29 cellular contexts compared by ENCODE assay signal in the genomic region with DNA sequence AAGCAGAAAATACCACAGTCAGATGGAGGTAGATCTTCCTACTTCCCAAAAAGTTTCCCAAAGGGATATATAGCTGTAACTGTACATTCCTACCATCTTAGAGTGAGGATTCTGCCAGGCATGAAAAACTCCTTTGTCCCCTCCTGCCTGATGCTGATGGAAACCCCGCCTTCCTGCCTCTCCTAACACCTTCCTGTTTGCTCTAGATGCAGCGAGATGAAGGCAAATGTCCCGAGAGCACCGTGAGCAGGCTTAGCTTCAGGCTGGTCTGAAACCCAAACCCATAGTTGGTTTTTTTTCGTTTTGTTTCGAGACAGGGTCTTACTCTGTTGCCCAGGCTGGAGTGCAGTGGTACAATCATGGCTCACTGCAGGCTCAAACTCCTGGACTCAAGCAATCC. TPM values are rescaled to one million over a fixed set of nuclear protein-coding genes. Genes with fewer than 3 reads are reported as not detected.
DNase-seq lines count a peak whose midpoint lies in the region; ATAC-seq and TF ChIP-seq lines count a peak whose summit lies in the region.
"Had no signal": no experiment of that assay in that cellular context is flagged by ENCODE, and none has a peak within 500 bp of the region (broad histone marks: within the 10 kb centered on the region; RNA-seq: fewer than 3 reads in every experiment).

No MANE protein-coding gene starts in this region.

- H3K4me3 ChIP-seq in osteoblast (ENCODE audit: insufficient read depth, low read length), result no peak overlapping the region
- H3K4me3 ChIP-seq: gastroesophageal sphincter, hepatocyte, lower lobe of right lung, Peyer's patch, testis had no signal

- H3K36me3 ChIP-seq in osteoblast (ENCODE audit: insufficient read depth, low read length), result no peaks in the 10 kb centered on the region
- H3K36me3 ChIP-seq: gastroesophageal sphincter, lower lobe of right lung, Peyer's patch had no signal

- TF ChIP-seq CTCF in osteoblast (IDR thresholded peaks at IDR 0.05; ENCODE audit: extremely low read depth, low read depth, low read length) (no peak), chondrocyte (IDR thresholded peaks at IDR 0.05) (no peak)

- DNase-seq in DMS53 (lab: John Stamatoyannopoulos, UW), result peak; percentile 4
- DNase-seq in DMS53 treated with DMSO at 0.1 percent for 48 hours (lab: John Stamatoyannopoulos, UW; ENCODE audit: unreplicated experiment), result no peak
- DNase-seq in activated naive CD8-positive, alpha-beta T cell treated with anti-CD3 and anti-CD28 coated beads, Interleukin-2, amount 10 ng/mL, durations not matched to agents 7 days and 5 days, result no peak
- DNase-seq in activated naive CD8-positive, alpha-beta T cell treated with anti-CD3 and anti-CD28 coated beads for 36 hours, result no peak
- DNase-seq in osteoblast (ENCODE audit: insufficient read length, low spot score, missing footprints), result peak; percentile 62
- no peak for DNase-seq in mesenteric fat pad (ENCODE audit: low spot score)
- DNase-seq in chondrocyte (ENCODE audit: low spot score), result no peak
- DNase-seq: 8988T; activated CD4-positive, alpha-beta T cell treated with anti-CD3 and anti-CD28 coated beads for 4 hours; activated T-cell treated with anti-CD3 and anti-CD28 coated beads, Interleukin-2, amount 50 U/mL, for 48 hours; Caco-2; KBM-7; kidney glomerular epithelial cell; lower lobe of right lung; MM.1S; NCI-H2029 treated with DMSO at 0.1 percent for 48 hours; NCI-H226; NCI-H748 treated with DMSO at 0.1 percent for 48 hours; Peyer's patch; retina; T-helper 9 cell; testis had no signal

- peak; percentile 52 for ATAC-seq in activated naive CD8-positive, alpha-beta T cell treated with anti-CD3 and anti-CD28 coated beads, Interleukin-2, amount 10 ng/mL, durations not matched to agents 7 days and 5 days (ENCODE audit: low read depth)
- ATAC-seq in activated T-helper 17 cell treated with anti-CD3 and anti-CD28 coated beads, Interleukin-2, amount 50 U/mL, for 72 hours (replicated peaks), result no peak
- ATAC-seq: gastroesophageal sphincter, lower lobe of right lung had no signal

- H4K20me1 ChIP-seq in osteoblast (ENCODE audit: insufficient read depth, low read length), result no peaks in the 10 kb centered on the region

- no peaks in the 10 kb centered on the region for H3K79me2 ChIP-seq in osteoblast (ENCODE audit: insufficient read depth, low read length)
- H3K79me2 ChIP-seq: hepatocyte, parathyroid adenoma had no signal

- no peak overlapping the region for H3K27ac ChIP-seq in osteoblast (ENCODE audit: low read depth, low read length)
- H3K27ac ChIP-seq: C4-2B, gastroesophageal sphincter, hepatocyte, lower lobe of right lung, parathyroid adenoma, Peyer's patch, testis had no signal

- peaks cover under 1% of the 10 kb centered on the region for H3K4me1 ChIP-seq in osteoblast (ENCODE audit: insufficient read depth, low read length)
- H3K4me1 ChIP-seq: Caco-2, gastroesophageal sphincter, lower lobe of right lung, Peyer's patch, testis had no signal

- H3K4me3 Mint-ChIP-seq in activated naive CD8-positive, alpha-beta T cell treated with anti-CD3 and anti-CD28 coated beads, Interleukin-2, amount 10 ng/mL, durations not matched to agents 7 days and 5 days, result no peak overlapping the region
- no peak overlapping the region for H3K4me3 Mint-ChIP-seq in activated naive CD8-positive, alpha-beta T cell treated with anti-CD3 and anti-CD28 coated beads for 36 hours
- no peak overlapping the region for H3K4me3 Mint-ChIP-seq in activated T-helper 17 cell treated with anti-CD3 and anti-CD28 coated beads, Interleukin-2, amount 50 U/mL, for 72 hours
- H3K4me3 Mint-ChIP-seq in chondrocyte (ENCODE audit: unreplicated experiment), result no peak overlapping the region
- H3K4me3 Mint-ChIP-seq: activated naive CD4-positive, alpha-beta T cell treated with anti-CD3 and anti-CD28 coated beads, Interleukin-2, amount 50 U/mL, for 24 hours; stimulated activated naive CD8-positive, alpha-beta T cell treated with anti-CD3 and anti-CD28 coated beads, Interleukin-15, Interleukin-2, amounts not matched to agents 100 ng/mL and 50 ng/mL, for 24 hours had no signal

- H3K27ac Mint-ChIP-seq in activated naive CD8-positive, alpha-beta T cell treated with anti-CD3 and anti-CD28 coated beads, Interleukin-2, amount 10 ng/mL, durations not matched to agents 7 days and 5 days, result no peak overlapping the region
- H3K27ac Mint-ChIP-seq in activated naive CD8-positive, alpha-beta T cell treated with anti-CD3 and anti-CD28 coated beads for 36 hours, result no peak overlapping the region
- peak overlapping the region; percentile 22 for H3K27ac Mint-ChIP-seq in activated T-helper 17 cell treated with anti-CD3 and anti-CD28 coated beads, Interleukin-2, amount 50 U/mL, for 72 hours
- H3K27ac Mint-ChIP-seq in chondrocyte (ENCODE audit: unreplicated experiment), result no peak overlapping the region
- H3K27ac Mint-ChIP-seq: stimulated activated naive CD8-positive, alpha-beta T cell treated with anti-CD3 and anti-CD28 coated beads, Interleukin-15, Interleukin-2, amounts not matched to agents 100 ng/mL and 50 ng/mL, for 24 hours had no signal

- POLR2A ChIA-PET in activated naive CD8-positive, alpha-beta T cell treated with anti-CD3 and anti-CD28 coated beads, Interleukin-2, amount 10 ng/mL, durations not matched to agents 7 days and 5 days (lab: Charles Lee), result no interaction called here

- no peaks in the 10 kb centered on the region for H3K27me3 Mint-ChIP-seq in activated naive CD8-positive, alpha-beta T cell treated with anti-CD3 and anti-CD28 coated beads, Interleukin-2, amount 10 ng/mL, durations not matched to agents 7 days and 5 days
- H3K27me3 Mint-ChIP-seq in activated naive CD8-positive, alpha-beta T cell treated with anti-CD3 and anti-CD28 coated beads for 36 hours, result no peaks in the 10 kb centered on the region
- peaks cover 4% of the 10 kb centered on the region for H3K27me3 Mint-ChIP-seq in activated T-helper 17 cell treated with anti-CD3 and anti-CD28 coated beads, Interleukin-2, amount 50 U/mL, for 72 hours
- no peaks in the 10 kb centered on the region for H3K27me3 Mint-ChIP-seq in chondrocyte (ENCODE audit: low read depth)
- H3K27me3 Mint-ChIP-seq: activated naive CD4-positive, alpha-beta T cell treated with anti-CD3 and anti-CD28 coated beads, Interleukin-2, amount 50 U/mL, for 24 hours had no signal

- H3K27me3 ChIP-seq in osteoblast (ENCODE audit: insufficient read depth, low read length), result no peaks in the 10 kb centered on the region
- H3K27me3 ChIP-seq: Peyer's patch, testis had no signal

- H3K9me3 ChIP-seq in osteoblast (ENCODE audit: low read depth, low read length), result no peaks in the 10 kb centered on the region
- H3K9me3 ChIP-seq: Caco-2, gastroesophageal sphincter, lower lobe of right lung, Peyer's patch, testis had no signal

- H2AFZ ChIP-seq in osteoblast (ENCODE audit: low read length), result no peak overlapping the region
- H2AFZ ChIP-seq: hepatocyte, parathyroid adenoma had no signal

- H3K9me3 Mint-ChIP-seq in activated naive CD8-positive, alpha-beta T cell treated with anti-CD3 and anti-CD28 coated beads, Interleukin-2, amount 10 ng/mL, durations not matched to agents 7 days and 5 days, result no peaks in the 10 kb centered on the region
- no peaks in the 10 kb centered on the region for H3K9me3 Mint-ChIP-seq in activated naive CD8-positive, alpha-beta T cell treated with anti-CD3 and anti-CD28 coated beads for 36 hours
- H3K9me3 Mint-ChIP-seq in activated T-helper 17 cell treated with anti-CD3 and anti-CD28 coated beads, Interleukin-2, amount 50 U/mL, for 72 hours, result no peaks in the 10 kb centered on the region
- H3K9me3 Mint-ChIP-seq in chondrocyte (ENCODE audit: low read depth), result no peaks in the 10 kb centered on the region
- H3K9me3 Mint-ChIP-seq: activated naive CD4-positive, alpha-beta T cell treated with anti-CD3 and anti-CD28 coated beads, Interleukin-2, amount 50 U/mL, for 24 hours; stimulated activated naive CD8-positive, alpha-beta T cell treated with anti-CD3 and anti-CD28 coated beads, Interleukin-15, Interleukin-2, amounts not matched to agents 100 ng/mL and 50 ng/mL, for 24 hours had no signal

- no peaks in the 10 kb centered on the region for H3K36me3 Mint-ChIP-seq in activated naive CD8-positive, alpha-beta T cell treated with anti-CD3 and anti-CD28 coated beads, Interleukin-2, amount 10 ng/mL, durations not matched to agents 7 days and 5 days
- H3K36me3 Mint-ChIP-seq in activated naive CD8-positive, alpha-beta T cell treated with anti-CD3 and anti-CD28 coated beads for 36 hours, result no peaks in the 10 kb centered on the region
- no peaks in the 10 kb centered on the region for H3K36me3 Mint-ChIP-seq in activated T-helper 17 cell treated with anti-CD3 and anti-CD28 coated beads, Interleukin-2, amount 50 U/mL, for 72 hours (ENCODE audit: low read depth)
- H3K36me3 Mint-ChIP-seq in chondrocyte (ENCODE audit: low read depth), result no peaks in the 10 kb centered on the region
- H3K36me3 Mint-ChIP-seq: activated naive CD4-positive, alpha-beta T cell treated with anti-CD3 and anti-CD28 coated beads, Interleukin-2, amount 50 U/mL, for 24 hours had no signal

- H3K4me2 ChIP-seq in osteoblast (ENCODE audit: insufficient read depth, low read length), result no peak overlapping the region
- H3K4me2 ChIP-seq: hepatocyte had no signal

- H3K4me1 Mint-ChIP-seq in activated naive CD8-positive, alpha-beta T cell treated with anti-CD3 and anti-CD28 coated beads, Interleukin-2, amount 10 ng/mL, durations not matched to agents 7 days and 5 days, result peaks cover 15% of the 10 kb centered on the region
- H3K4me1 Mint-ChIP-seq in activated naive CD8-positive, alpha-beta T cell treated with anti-CD3 and anti-CD28 coated beads for 36 hours, result peaks cover 11% of the 10 kb centered on the region
- peaks cover 6% of the 10 kb centered on the region for H3K4me1 Mint-ChIP-seq in activated T-helper 17 cell treated with anti-CD3 and anti-CD28 coated beads, Interleukin-2, amount 50 U/mL, for 72 hours
- H3K4me1 Mint-ChIP-seq in chondrocyte (ENCODE audit: low read depth), result no peaks in the 10 kb centered on the region

RNA-seq across cellular contexts. Expression of gene MYB, which starts 55.6 kb away (rescaled TPM):
- total RNA-seq in activated naive CD8-positive, alpha-beta T cell treated with anti-CD3 and anti-CD28 coated beads, Interleukin-2, amount 10 ng/mL, durations not matched to agents 7 days and 5 days, result 1 to 10 TPM; 8.4 to 8.8 TPM
- total RNA-seq in activated naive CD8-positive, alpha-beta T cell treated with anti-CD3 and anti-CD28 coated beads for 36 hours, result 10 to 100 TPM; 36.6 to 37.2 TPM
- 10 to 100 TPM; 29.9 to 81.5 TPM for total RNA-seq in activated T-helper 17 cell treated with anti-CD3 and anti-CD28 coated beads, Interleukin-2, amount 50 U/mL, for 72 hours
- total RNA-seq in osteoblast, result under 0.01 and 0.36 TPM in 2 replicates
- 0.16 TPM for total RNA-seq in mesenteric fat pad
- total RNA-seq in chondrocyte, result 0.13 to 0.51 TPM (median 0.20 TPM) in 3 replicates

Comparison
In these comparisons a context has a peak if more than half of its experiments do, and no peak if none do; other contexts are left out.
1. DNase-seq: peak in DMS53 (single experiment) and osteoblast (single experiment); none in DMS53 treated with DMSO at 0.1 percent for 48 hours (single experiment), activated naive CD8-positive, alpha-beta T cell treated with anti-CD3 and anti-CD28 coated beads, Interleukin-2, amount 10 ng/mL, durations not matched to agents 7 days and 5 days (single experiment), activated naive CD8-positive, alpha-beta T cell treated with anti-CD3 and anti-CD28 coated beads for 36 hours (single experiment), mesenteric fat pad (single experiment) and chondrocyte (single experiment).